ENCODE assay signal across 1 cellular context in genomic region chr3:196501316-196502064, GRCh38.
TF ChIP-seq lines count a peak whose summit lies in the region.

No MANE protein-coding gene starts in this region.

TF ChIP-seq in H1, 55 proteins besides CTCF, POLR2A, EP300 and RAD21:
- no peak for TF ChIP-seq RNF2 (IDR thresholded peaks at IDR 0.05; ENCODE audit: borderline replicate concordance, low read depth, low read length, missing control alignments, poor library complexity, severe bottlenecking)
- peak; percentile 44 for TF ChIP-seq SAP30 (IDR thresholded peaks at IDR 0.05; ENCODE audit: insufficient read depth, insufficient replicate concordance, low read length)
- no peak for TF ChIP-seq CHD7 (IDR thresholded peaks at IDR 0.05; ENCODE audit: insufficient replicate concordance, low read length)
- TF ChIP-seq JUND (IDR thresholded peaks at IDR 0.05; ENCODE audit: low read length) = no peak
- TF ChIP-seq RXRA (IDR thresholded peaks at IDR 0.05; ENCODE audit: insufficient read depth, low read depth, low read length) = no peak
- no peak for TF ChIP-seq YY1 (IDR thresholded peaks at IDR 0.05; ENCODE audit: low read depth, low read length)
